ENCODE assay signal across 8 cellular contexts in genomic region chr16:3305109-3306068, GRCh38. TPM values are rescaled to one million over a fixed set of nuclear protein-coding genes. Genes with fewer than 3 reads are reported as not detected.
DNase-seq lines count a peak whose midpoint lies in the region; FAIRE-seq and TF ChIP-seq lines count a peak whose summit lies in the region.

A gene with protein sequence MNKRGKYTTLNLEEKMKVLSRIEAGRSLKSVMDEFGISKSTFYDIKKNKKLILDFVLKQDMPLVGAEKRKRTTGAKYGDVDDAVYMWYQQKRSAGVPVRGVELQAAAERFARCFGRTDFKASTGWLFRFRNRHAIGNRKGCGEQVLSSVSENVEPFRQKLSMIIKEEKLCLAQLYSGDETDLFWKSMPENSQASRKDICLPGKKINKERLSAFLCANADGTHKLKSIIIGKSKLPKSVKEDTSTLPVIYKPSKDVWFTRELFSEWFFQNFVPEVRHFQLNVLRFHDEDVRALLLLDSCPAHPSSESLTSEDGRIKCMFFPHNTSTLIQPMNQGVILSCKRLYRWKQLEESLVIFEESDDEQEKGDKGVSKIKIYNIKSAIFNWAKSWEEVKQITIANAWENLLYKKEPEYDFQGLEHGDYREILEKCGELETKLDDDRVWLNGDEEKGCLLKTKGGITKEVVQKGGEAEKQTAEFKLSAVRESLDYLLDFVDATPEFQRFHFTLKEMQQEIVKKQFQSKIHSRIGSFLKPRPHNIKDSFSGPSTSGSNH (minus strand): TSS chr16:3305430. CDS start chr16:3300614, 4,816 bp downstream.
ZNF75A (plus strand) TSS chr16:3305497; CDS start chr16:3308429, 2,932 bp downstream.

- H3K9me2 ChIP-seq in GM23248 (ENCODE audit: insufficient read depth) = no peaks in the 10 kb centered on the region

- H3K9ac ChIP-seq in GM23248 = peak within 1 kb of the TSS; percentile 91
- peak within 1 kb of the TSS; percentile 48 to 94 (median 87) for H3K9ac ChIP-seq in subcutaneous abdominal adipose tissue (ENCODE audit: low read length in 5 of 5)

- H3K27me3 ChIP-seq in GM23248 (replicated peaks; ENCODE audit: insufficient read depth) = no peaks in the 10 kb centered on the region
- H3K27me3 ChIP-seq in SJCRH30 = no peaks in the 10 kb centered on the region
- H3K27me3 ChIP-seq in neutrophil = no peaks in the 10 kb centered on the region
- no peaks in the 10 kb centered on the region for H3K27me3 ChIP-seq in subcutaneous abdominal adipose tissue (ENCODE audit: control insufficient read depth in 5 of 5, insufficient read depth in 4 of 5, low read length in 5 of 5)

- in situ Hi-C loops in GM23248 (cut with MboI) = no loop called here

- no peak for FAIRE-seq in frontal cortex (lab: Jason Lieb, UNC)

- peaks cover 46% of the 10 kb centered on the region for H3K36me3 ChIP-seq in GM23248 (ENCODE audit: low read depth)
- peaks cover 14% of the 10 kb centered on the region for H3K36me3 ChIP-seq in SJCRH30
- peaks cover 9% of the 10 kb centered on the region for H3K36me3 ChIP-seq in neutrophil
- H3K36me3 ChIP-seq in subcutaneous abdominal adipose tissue (ENCODE audit: control insufficient read depth in 5 of 5, insufficient read depth in 5 of 5, low read length in 5 of 5) = peaks cover 14 to 33% (median 16%) of the 10 kb centered on the region in 5 donors

- TF ChIP-seq CTCF in LNCaP clone FGC (IDR thresholded peaks at IDR 0.05; ENCODE audit: control insufficient read depth, extremely low read depth, insufficient read depth) (no peak), neutrophil (IDR thresholded peaks at IDR 0.05) (peak; percentile 39)

- H3K4me1 ChIP-seq in GM23248 (ENCODE audit: insufficient read depth) (peaks cover 7% of the 10 kb centered on the region), SJCRH30 (no peaks in the 10 kb centered on the region), neutrophil (ENCODE audit: control insufficient read depth in 1 of 2, insufficient read depth in 1 of 2, low read depth in 1 of 2, low read length in 1 of 2) (peaks cover 12 to 18% of the 10 kb centered on the region in 2 experiments), subcutaneous abdominal adipose tissue (ENCODE audit: control insufficient read depth in 5 of 5, insufficient read depth in 5 of 5, low read length in 5 of 5) (peaks cover 0 to 24% (median 19%) of the 10 kb centered on the region in 5 donors)

- H2AFZ ChIP-seq in GM23248 = peak within 1 kb of the TSS; percentile 83

- peak within 1 kb of the TSS; percentile 85 for H3K4me3 ChIP-seq in GM23248
- peak within 1 kb of the TSS; percentile 78 for H3K4me3 ChIP-seq in LNCaP clone FGC (ENCODE audit: low read depth, low read length)
- H3K4me3 ChIP-seq in SJCRH30 = peak within 1 kb of the TSS; percentile 75
- peak within 1 kb of the TSS; percentile 87 to 95 for H3K4me3 ChIP-seq in neutrophil (ENCODE audit: low read depth in 1 of 2, low read length in 1 of 2)
- H3K4me3 ChIP-seq in subcutaneous abdominal adipose tissue (ENCODE audit: low read depth in 1 of 5, low read length in 5 of 5) = peak within 1 kb of the TSS; percentile 80 to 93 (median 91)

- H3K4me2 ChIP-seq in GM23248 (ENCODE audit: unreplicated experiment) = peak within 1 kb of the TSS; percentile 91

- WGBS in GM23248 (ENCODE audit: low coverage in 1 of 2, low lambda C conversion rate in 2 of 2, missing lambda C conversion rate in 2 of 2), 2 experiments = 4% methylated on average over 56 to 102 of the region's 103 CpGs

- peaks cover 78% of the 10 kb centered on the region for H3K79me2 ChIP-seq in GM23248 (ENCODE audit: insufficient read depth)

- H3K27ac ChIP-seq in GM23248 (peak within 1 kb of the TSS; percentile 92), SJCRH30 (peak within 1 kb of the TSS; percentile 86), neutrophil (peak within 1 kb of the TSS; percentile 89), subcutaneous abdominal adipose tissue (ENCODE audit: low read depth, low read length) (peak within 1 kb of the TSS; percentile 84)

- peak; percentile 93 for DNase-seq in Daoy (ENCODE audit: low read depth)
- peak; percentile 96 for DNase-seq in GM23248
- peak; percentile 86 for DNase-seq in LNCaP clone FGC (ENCODE audit: low read depth)
- peak; percentile 72 to 81 for DNase-seq in SJCRH30
- DNase-seq in activated naive CD4-positive, alpha-beta T cell treated with Interleukin-2 at 50 U/mL for 16 hours = peak; percentile 80
- DNase-seq in frontal cortex (ENCODE audit: low spot score in 2 of 2) = peak; percentile 93 to 94

- H3F3A ChIP-seq in GM23248 (ENCODE audit: insufficient read depth) = peaks cover 8% of the 10 kb centered on the region

- no peaks in the 10 kb centered on the region for H4K20me1 ChIP-seq in GM23248 (ENCODE audit: insufficient read depth)

- H3K9me3 ChIP-seq in GM23248 (ENCODE audit: low read depth) = peaks cover 9% of the 10 kb centered on the region
- no peaks in the 10 kb centered on the region for H3K9me3 ChIP-seq in SJCRH30 (replicated peaks)
- peaks cover 6% of the 10 kb centered on the region for H3K9me3 ChIP-seq in neutrophil
- H3K9me3 ChIP-seq in subcutaneous abdominal adipose tissue (ENCODE audit: control insufficient read depth in 5 of 5, low read length in 5 of 5) = peaks cover 24 to 63% (median 49%) of the 10 kb centered on the region in 5 donors

RNA-seq across cellular contexts. Expression of the first gene that starts in this region (rescaled TPM):
- total RNA-seq in Daoy (2014; rRNA removed; shearing (Covaris generic)) = 3.5 and 4.1 TPM in 2 replicates
- 4.9 and 14.9 TPM in 2 replicates for total RNA-seq in GM23248 (2014; rRNA removed; shearing (Covaris generic))
- polyA plus RNA-seq in GM23248 (2016; fragmentation: Nextera tagmentation; extraction: Ambion mirVana) = 3.9 and 5.3 TPM in 2 replicates
- 4.7 TPM in 2 replicates for total RNA-seq in SJCRH30 (2014; rRNA removed; shearing (Covaris generic))
- total RNA-seq in frontal cortex = 22.0 TPM

RNA-seq across cellular contexts. Expression of gene ZNF75A, which starts in this region (rescaled TPM):
- 20.6 and 20.7 TPM in 2 replicates for total RNA-seq in Daoy (2014; rRNA removed; shearing (Covaris generic))
- 17.2 and 29.1 TPM in 2 replicates for total RNA-seq in GM23248 (2014; rRNA removed; shearing (Covaris generic))
- polyA plus RNA-seq in GM23248 (2016; fragmentation: Nextera tagmentation; extraction: Ambion mirVana) = 14.6 and 16.7 TPM in 2 replicates
- total RNA-seq in SJCRH30 (2014; rRNA removed; shearing (Covaris generic)) = 17.0 and 17.6 TPM in 2 replicates
- 33.4 TPM for total RNA-seq in frontal cortex

Comparison
In these comparisons a context has a peak if more than half of its experiments do, and no peak if none do; other contexts are left out.
1. Peak in every context shown above with its lines: DNase-seq, H3K4me3 ChIP-seq and H3K27ac ChIP-seq.